ENCODE assay signal across 22 cellular contexts in genomic region chr7:83212883-83213282, GRCh38. TPM values are rescaled to one million over a fixed set of nuclear protein-coding genes. Genes with fewer than 3 reads are reported as not detected.
"Had no signal": no experiment of that assay in that cellular context is flagged by ENCODE, and none has a peak within 500 bp of the region (broad histone marks: within the 10 kb centered on the region; RNA-seq: fewer than 3 reads in every experiment).

No MANE protein-coding gene starts in this region.

- H3K4me3 ChIP-seq: dorsolateral prefrontal cortex, gastrocnemius medialis, lung, psoas muscle, skin epidermis, spleen, thoracic aorta, transverse colon, upper lobe of right lung, uterus had no signal

- DNase-seq: dorsolateral prefrontal cortex; effector CD4-positive, alpha-beta T cell; gastrocnemius medialis; head of caudate nucleus; kidney; natural killer cell; posterior cingulate gyrus; psoas muscle; right cardiac atrium; spleen; stimulated activated CD4-positive, alpha-beta T cell treated with anti-CD3 and anti-CD28 coated beads, Interleukin-4, amount 100 ng/mL, for 4 hours; stimulated activated naive CD8-positive, alpha-beta T cell treated with anti-CD3 and anti-CD28 coated beads, Interleukin-15, Interleukin-2, amounts not matched to agents 100 U/mL and 50 U/mL, for 24 hours; substantia nigra; transverse colon; upper lobe of right lung; uterus had no signal

- H3K27ac ChIP-seq: dorsolateral prefrontal cortex, gastrocnemius medialis, psoas muscle, skin epidermis, spleen, thoracic aorta, transverse colon, upper lobe of right lung, uterus had no signal

- ATAC-seq: gastrocnemius medialis; left lobe of liver; natural killer cell; psoas muscle; right cardiac atrium; stimulated activated memory B cell treated with anti-CD40 and anti-IgM and Interleukin-4, amounts not matched to agents 10 μg/mL and 1 μg/mL and 100 μg/mL, for 72 hours; stimulated activated naive CD8-positive, alpha-beta T cell treated with anti-CD3 and anti-CD28 coated beads, Interleukin-15, Interleukin-2, amounts not matched to agents 100 U/mL and 50 U/mL, for 24 hours; upper lobe of right lung had no signal

- H3K9me3 ChIP-seq: gastrocnemius medialis, psoas muscle, thoracic aorta, transverse colon, upper lobe of right lung, uterus had no signal

- H3K27me3 ChIP-seq: dorsolateral prefrontal cortex, gastrocnemius medialis, spleen, transverse colon, upper lobe of right lung, uterus had no signal

- H3K36me3 ChIP-seq: gastrocnemius medialis, spleen, thoracic aorta, transverse colon, upper lobe of right lung, uterus had no signal

- H3K4me1 ChIP-seq: gastrocnemius medialis, psoas muscle, spleen, transverse colon, upper lobe of right lung, uterus had no signal

RNA-seq across cellular contexts. Expression of gene PCLO, which starts 50.2 kb away (rescaled TPM):
- total RNA-seq: mononuclear cell, natural killer cell had no signal
